Comparison of ENCODE assay signal across 14 cellular contexts in the genomic region with DNA sequence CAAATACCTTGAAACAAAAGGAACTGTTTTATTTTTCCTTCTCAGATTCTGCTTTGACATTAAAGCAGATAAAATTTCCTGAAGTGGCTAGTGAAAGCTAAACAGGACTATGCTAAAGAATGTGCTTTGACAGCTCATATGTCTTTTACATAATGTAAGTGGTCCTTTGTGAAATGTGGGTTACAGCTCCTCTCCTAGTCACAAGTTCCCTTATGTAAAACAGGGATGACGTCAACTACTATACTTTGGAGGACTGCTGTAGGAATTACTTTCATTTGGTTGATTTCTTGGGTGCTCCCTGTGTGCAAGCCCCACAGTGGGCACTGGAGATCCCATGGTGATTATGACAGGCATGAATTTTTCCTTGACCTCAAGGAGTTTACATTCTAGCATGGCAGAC.
"Had no signal": no experiment of that assay in that cellular context is flagged by ENCODE, and none has a peak within 500 bp of the region (broad histone marks: within the 10 kb centered on the region; RNA-seq: fewer than 3 reads in every experiment).

No MANE protein-coding gene starts in this region.

- H3K4me1 ChIP-seq: prostate gland had no signal

- H3K36me3 ChIP-seq: prostate gland, upper lobe of left lung had no signal

- H3K36me3 Mint-ChIP-seq: memory B cell; natural killer cell treated with Interleukin-12 subunit alpha and Interleukin-12 subunit beta and Interleukin-15 and Interleukin-18, amount 100 ng/mL, for 72 hours; WTC11 had no signal

- H3K9me3 ChIP-seq: prostate gland, upper lobe of left lung had no signal

- H3K27ac ChIP-seq: prostate gland had no signal

- H3K9me3 Mint-ChIP-seq: activated CD4-positive, alpha-beta T cell treated with anti-CD3 and anti-CD28 coated beads, Interleukin-2, amount 10 ng/mL, durations not matched to agents 7 days and 5 days; effector memory CD8-positive, alpha-beta T cell; memory B cell; natural killer cell treated with Interleukin-12 subunit alpha and Interleukin-12 subunit beta and Interleukin-15 and Interleukin-18, amount 100 ng/mL, for 72 hours; WTC11 had no signal

- H3K4me3 ChIP-seq: prostate gland, upper lobe of left lung had no signal

- H3K4me1 Mint-ChIP-seq: activated CD4-positive, alpha-beta T cell treated with anti-CD3 and anti-CD28 coated beads, Interleukin-2, amount 10 ng/mL, durations not matched to agents 7 days and 5 days; memory B cell; WTC11 had no signal

- H3K27me3 ChIP-seq: upper lobe of left lung had no signal

- DNase-seq: activated CD4-positive, alpha-beta T cell treated with anti-CD3 and anti-CD28 coated beads, Interleukin-2, amount 10 ng/mL, durations not matched to agents 7 days and 5 days; activated CD8-positive, alpha-beta memory T cell treated with anti-CD3 and anti-CD28 coated beads for 24 hours; activated naive CD4-positive, alpha-beta T cell treated with Interleukin-2 at 50 U/mL for 16 hours; caudate nucleus; effector memory CD8-positive, alpha-beta T cell; occipital lobe; stimulated activated CD4-positive, alpha-beta T cell treated with anti-CD3 and anti-CD28 coated beads, Interleukin-2, amount 100 ng/mL, for 24 hours; stimulated activated naive CD4-positive, alpha-beta T cell; substantia nigra had no signal

- H3K4me3 Mint-ChIP-seq: activated CD4-positive, alpha-beta T cell treated with anti-CD3 and anti-CD28 coated beads, Interleukin-2, amount 10 ng/mL, durations not matched to agents 7 days and 5 days; effector memory CD8-positive, alpha-beta T cell; memory B cell; natural killer cell treated with Interleukin-12 subunit alpha and Interleukin-12 subunit beta and Interleukin-15 and Interleukin-18, amount 100 ng/mL, for 72 hours; WTC11 had no signal

- H3K27ac Mint-ChIP-seq: activated CD4-positive, alpha-beta T cell treated with anti-CD3 and anti-CD28 coated beads, Interleukin-2, amount 10 ng/mL, durations not matched to agents 7 days and 5 days; effector memory CD8-positive, alpha-beta T cell; memory B cell; natural killer cell treated with Interleukin-12 subunit alpha and Interleukin-12 subunit beta and Interleukin-15 and Interleukin-18, amount 100 ng/mL, for 72 hours; WTC11 had no signal
